8 cellular contexts compared by ENCODE assay signal in genomic region chr1:200488375-200489165, GRCh38.
DNase-seq lines count a peak whose midpoint lies in the region; ATAC-seq and TF ChIP-seq lines count a peak whose summit lies in the region.

No MANE protein-coding gene starts in this region.

- no peaks in the 10 kb centered on the region for H3K27me3 ChIP-seq in MM.1S (replicated peaks; ENCODE audit: insufficient read depth, low read length)
- no peaks in the 10 kb centered on the region for H3K27me3 ChIP-seq in SJCRH30
- H3K27me3 ChIP-seq in body of pancreas, result no peaks in the 10 kb centered on the region
- H3K27me3 ChIP-seq in skeletal muscle satellite cell (ENCODE audit: control insufficient read depth, insufficient read depth, low read length), result no peaks in the 10 kb centered on the region

- H3K27ac ChIP-seq in MM.1S (ENCODE audit: low read length), result no peak overlapping the region
- H3K27ac ChIP-seq in SJCRH30, result no peak overlapping the region
- peak overlapping the region in 1 of 4 donors; percentile 35 for H3K27ac ChIP-seq in body of pancreas

- H3K4me1 ChIP-seq in MM.1S (ENCODE audit: low read length), result no peaks in the 10 kb centered on the region
- H3K4me1 ChIP-seq in SJCRH30, result peaks cover 10% of the 10 kb centered on the region
- H3K4me1 ChIP-seq in body of pancreas, result peaks cover 30% of the 10 kb centered on the region
- H3K4me1 ChIP-seq in skeletal muscle satellite cell (ENCODE audit: control insufficient read depth, insufficient read depth, low read length), result peaks cover 10% of the 10 kb centered on the region

- no peaks in the 10 kb centered on the region for H3K79me2 ChIP-seq in MM.1S (ENCODE audit: low read length)

- DNase-seq in DMS53 (lab: John Stamatoyannopoulos, UW) (peak; percentile 93), MM.1S (peak; percentile 69), SJCRH30 (peak; percentile 41 to 64), body of pancreas (peak; percentile 71 to 78 (median 76)), iPS DF 19.7 (ENCODE audit: low read depth, low spot score) (peak; percentile 25)

- no peaks in the 10 kb centered on the region for H3K9me3 ChIP-seq in MM.1S (replicated peaks; ENCODE audit: insufficient read depth, low read length)
- H3K9me3 ChIP-seq in SJCRH30 (replicated peaks), result no peaks in the 10 kb centered on the region
- H3K9me3 ChIP-seq in body of pancreas, result no peaks in the 10 kb centered on the region
- H3K9me3 ChIP-seq in skeletal muscle satellite cell (replicated peaks; ENCODE audit: low read length), result no peaks in the 10 kb centered on the region

- WGBS in body of pancreas, 2 donors, result 17% methylated on average over 15 of the region's 15 CpGs

- H3K9ac ChIP-seq in MM.1S (ENCODE audit: low read length) (no peak overlapping the region), skeletal muscle satellite cell (ENCODE audit: low read depth, low read length) (peak overlapping the region; percentile 48)

- TF ChIP-seq CTCF in MM.1S (IDR thresholded peaks at IDR 0.05; ENCODE audit: low read length) (peak; percentile 94), body of pancreas (IDR thresholded peaks at IDR 0.05) (peak; percentile 63 to 94 (median 84))

- H3K36me3 ChIP-seq in MM.1S (replicated peaks; ENCODE audit: insufficient read depth, low read length) (no peaks in the 10 kb centered on the region), SJCRH30 (no peaks in the 10 kb centered on the region), body of pancreas (replicated peaks in 1 of 2; ENCODE audit: insufficient read depth in 1 of 2, low read depth in 2 of 2) (no peaks in the 10 kb centered on the region), skeletal muscle satellite cell (ENCODE audit: insufficient read depth, low read length) (no peaks in the 10 kb centered on the region)

- no peaks in the 10 kb centered on the region for H4K20me1 ChIP-seq in MM.1S (ENCODE audit: insufficient read depth, low read length)

- H3K4me3 ChIP-seq in MM.1S (ENCODE audit: low read length) (no peak overlapping the region), SJCRH30 (no peak overlapping the region), body of pancreas (no peak overlapping the region), skeletal muscle satellite cell (ENCODE audit: low read length) (no peak overlapping the region)

- TF ChIP-seq POLR2A in body of pancreas (IDR thresholded peaks at IDR 0.05), result no peak

- no peaks in the 10 kb centered on the region for H3K9me2 ChIP-seq in MM.1S (replicated peaks; ENCODE audit: insufficient read depth, low read length)

- H3K4me2 ChIP-seq in MM.1S (ENCODE audit: low read depth, low read length) (no peak overlapping the region), skeletal muscle satellite cell (ENCODE audit: low read length) (peak overlapping the region; percentile 72)

- intact Hi-C loops in body of pancreas (cut with DNase I), result loop anchor here (10.0 kb wide), 1 partner anchor 214 kb away; no protein-coding TSS in a partner anchor

- no peaks in the 10 kb centered on the region for H3F3A ChIP-seq in MM.1S (ENCODE audit: insufficient read depth, low read length)

- no peak overlapping the region for H2AFZ ChIP-seq in MM.1S (ENCODE audit: low read length)

- ATAC-seq in GM21447 (IDR thresholded peaks at IDR 0.05; ENCODE audit: unreplicated experiment) (peak; percentile 67), body of pancreas (peak; percentile 91), GM21737 (IDR thresholded peaks at IDR 0.05; ENCODE audit: unreplicated experiment) (no peak)

Comparison
In these comparisons a context has a peak if more than half of its experiments do, and no peak if none do; other contexts are left out.
1. DNase-seq: peak in every context shown above with its lines; median percentile 93 in DMS53; 76 in body of pancreas; 69 in MM.1S; 52 in SJCRH30; 25 in iPS DF 19.7.